In the genomic region with DNA sequence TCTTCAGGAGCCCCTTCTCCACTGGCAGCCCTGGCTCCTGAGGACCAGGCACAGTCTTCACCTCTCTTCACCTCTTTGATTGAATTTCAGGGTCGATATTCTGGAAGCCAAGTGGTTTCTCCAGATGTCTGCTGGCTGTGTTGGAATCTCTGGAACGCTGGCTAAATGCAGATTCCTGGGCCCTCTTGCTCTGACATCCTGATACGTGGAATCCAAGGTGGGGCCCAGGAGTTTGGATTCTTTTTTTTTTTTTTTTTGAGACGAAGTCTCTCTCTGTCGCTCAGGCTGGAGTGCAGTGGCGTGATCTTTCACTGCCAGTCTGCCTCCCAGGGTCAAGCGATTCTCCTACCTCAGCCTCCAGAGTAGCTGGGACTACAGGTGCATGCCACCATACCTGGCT, we compare ENCODE assay signal across 21 cellular contexts. TPM values are rescaled to one million over a fixed set of nuclear protein-coding genes. Genes with fewer than 3 reads are reported as not detected.
DNase-seq lines count a peak whose midpoint lies in the region; ATAC-seq and TF ChIP-seq lines count a peak whose summit lies in the region.
"Had no signal": no experiment of that assay in that cellular context is flagged by ENCODE, and none has a peak within 500 bp of the region (broad histone marks: within the 10 kb centered on the region; RNA-seq: fewer than 3 reads in every experiment).

No MANE protein-coding gene starts in this region.

- no peak for ATAC-seq in GM21576 (IDR thresholded peaks at IDR 0.05; ENCODE audit: unreplicated experiment)
- ATAC-seq: A549, HCT116 had no signal

- no peaks in the 10 kb centered on the region for H3K27me3 Mint-ChIP-seq in activated CD4-positive, alpha-beta T cell treated with anti-CD3 and anti-CD28 coated beads, Interleukin-2, amount 10 ng/mL, durations not matched to agents 7 days and 5 days
- H3K27me3 Mint-ChIP-seq: B cell, IgD-negative memory B cell had no signal

- CTCF ChIA-PET in activated CD4-positive, alpha-beta T cell treated with anti-CD3 and anti-CD28 coated beads, Interleukin-2, amount 10 ng/mL, durations not matched to agents 7 days and 5 days (lab: Charles Lee): interaction anchor here (0.6 to 0.7 kb wide), 2 partner anchors 54 to 403 kb away, joined by 3 to 5 read pairs; no protein-coding TSS in a partner anchor
- CTCF ChIA-PET in HEK293 (lab: Yijun Ruan, JAX): no interaction called here

- no peak overlapping the region for H3K4me3 Mint-ChIP-seq in activated CD4-positive, alpha-beta T cell treated with anti-CD3 and anti-CD28 coated beads, Interleukin-2, amount 10 ng/mL, durations not matched to agents 7 days and 5 days

- H3K4me1 Mint-ChIP-seq in activated CD4-positive, alpha-beta T cell treated with anti-CD3 and anti-CD28 coated beads, Interleukin-2, amount 10 ng/mL, durations not matched to agents 7 days and 5 days: peaks cover 32% of the 10 kb centered on the region

- no peak overlapping the region for H3K4me2 ChIP-seq in mesendoderm (ENCODE audit: low read length)
- H3K4me2 ChIP-seq: A549; BLaER1 treated with 17β-estradiol and CSF1 and Interleukin-3, amounts not matched to agents 10 nM and 100 nM; KMS-11 had no signal

- H3K23ac ChIP-seq in mesendoderm (ENCODE audit: low read length): no peak overlapping the region

- no peak for TF ChIP-seq CTCF in HEK293 (tag by site-specific recombination; IDR thresholded peaks at IDR 0.05)

- no peaks in the 10 kb centered on the region for H3K9me3 ChIP-seq in HEK293 (ENCODE audit: control insufficient read depth, insufficient read depth, low read depth, low read length)
- H3K9me3 ChIP-seq: A549, Caco-2 had no signal

- H3K27ac Mint-ChIP-seq in activated CD4-positive, alpha-beta T cell treated with anti-CD3 and anti-CD28 coated beads, Interleukin-2, amount 10 ng/mL, durations not matched to agents 7 days and 5 days: peak overlapping the region; percentile 36
- H3K27ac Mint-ChIP-seq: B cell, IgD-negative memory B cell had no signal

- no peak overlapping the region for H2BK5ac ChIP-seq in mesendoderm (ENCODE audit: low read length)

- no peaks in the 10 kb centered on the region for H3K4me1 ChIP-seq in HEK293 (ENCODE audit: control insufficient read depth, insufficient read depth, low read length)
- H3K4me1 ChIP-seq in mesendoderm (ENCODE audit: control insufficient read depth, low read depth, low read length): peaks cover 5% of the 10 kb centered on the region

- no peak overlapping the region for H2AK5ac ChIP-seq in mesendoderm (ENCODE audit: low read length)

- H3K79me1 ChIP-seq in mesendoderm (ENCODE audit: low read length): peaks cover 2% of the 10 kb centered on the region

- no peak overlapping the region for H4K5ac ChIP-seq in mesendoderm (ENCODE audit: low read length)

- H3K36me3 Mint-ChIP-seq in activated CD4-positive, alpha-beta T cell treated with anti-CD3 and anti-CD28 coated beads, Interleukin-2, amount 10 ng/mL, durations not matched to agents 7 days and 5 days (ENCODE audit: low read depth): no peaks in the 10 kb centered on the region
- H3K36me3 Mint-ChIP-seq: IgD-negative memory B cell had no signal

- H3K27ac ChIP-seq in HEK293 (ENCODE audit: extremely low read depth, low read depth, low read length): no peak overlapping the region
- H3K27ac ChIP-seq in mesendoderm (ENCODE audit: low read depth, low read length): no peak overlapping the region
- H3K27ac ChIP-seq: 22Rv1; BLaER1 treated with 17β-estradiol and CSF1 and Interleukin-3, amounts not matched to agents 10 nM and 100 nM; KMS-11 had no signal

- H3K36me3 ChIP-seq in HEK293 (ENCODE audit: control insufficient read depth in 2 of 2, insufficient read depth in 1 of 2, low read length in 2 of 2) (no peaks in the 10 kb centered on the region), mesendoderm (ENCODE audit: control insufficient read depth, insufficient read depth, low read length) (no peaks in the 10 kb centered on the region)
- H3K36me3 ChIP-seq: BLaER1 treated with 17β-estradiol and CSF1 and Interleukin-3, amounts not matched to agents 10 nM and 100 nM had no signal

- H2BK120ac ChIP-seq in mesendoderm (ENCODE audit: low read depth, low read length): no peak overlapping the region

- H3K9me3 Mint-ChIP-seq in activated CD4-positive, alpha-beta T cell treated with anti-CD3 and anti-CD28 coated beads, Interleukin-2, amount 10 ng/mL, durations not matched to agents 7 days and 5 days: no peaks in the 10 kb centered on the region
- H3K9me3 Mint-ChIP-seq: IgD-negative memory B cell had no signal

- H3K4me3 ChIP-seq in HEK293 (ENCODE audit: low read depth, low read length) (no peak overlapping the region), mesendoderm (ENCODE audit: low read length) (no peak overlapping the region)
- H3K4me3 ChIP-seq: A549; BLaER1 treated with 17β-estradiol and CSF1 and Interleukin-3, amounts not matched to agents 10 nM and 100 nM had no signal

- H4K8ac ChIP-seq in mesendoderm (ENCODE audit: low read depth, low read length): no peak overlapping the region

- no peak overlapping the region for H3K56ac ChIP-seq in mesendoderm (ENCODE audit: low read length)

- no peak overlapping the region for H3K9ac ChIP-seq in mesendoderm (ENCODE audit: low read length)
- H3K9ac ChIP-seq: BLaER1 treated with 17β-estradiol and CSF1 and Interleukin-3, amounts not matched to agents 10 nM and 100 nM; KMS-11 had no signal

- peaks cover 2% of the 10 kb centered on the region for H3K79me2 ChIP-seq in mesendoderm (ENCODE audit: control insufficient read depth, insufficient read depth, low read length)

- no peak for DNase-seq in activated CD4-positive, alpha-beta T cell treated with anti-CD3 and anti-CD28 coated beads, Interleukin-2, amount 10 ng/mL, durations not matched to agents 7 days and 5 days
- no peak for DNase-seq in activated CD4-positive, alpha-beta T cell treated with anti-CD3 and anti-CD28 coated beads, Interleukin-2, amount 50 U/mL, for 1 hour
- DNase-seq in mesendoderm: peak; percentile 44
- DNase-seq in epidermal melanocyte (ENCODE audit: insufficient read length, low spot score): no peak
- no peak for DNase-seq in NCI-H345 treated with DMSO at 0.1 percent for 48 hours (lab: John Stamatoyannopoulos, UW; ENCODE audit: unreplicated experiment)
- DNase-seq: Caco-2, DMS153, DMS79, GDM1, GOT3, H7 had no signal

- WGBS in mesendoderm (ENCODE audit: extremely low coverage, insufficient coverage, low lambda C conversion rate): no CpG with 5 or more reads among the region's 7 CpGs

- POLR2A ChIA-PET in activated CD4-positive, alpha-beta T cell treated with anti-CD3 and anti-CD28 coated beads, Interleukin-2, amount 10 ng/mL, durations not matched to agents 7 days and 5 days (lab: Charles Lee): interaction anchor here (0.7 kb wide), 1 partner anchor 16 kb away, joined by 3 read pairs; no protein-coding TSS in a partner anchor
- POLR2A ChIA-PET in HEK293 (lab: Yijun Ruan, JAX): interaction anchor here (0.6 to 1.2 kb wide), 2 partner anchors 27 to 34 kb away, joined by 3 to 4 read pairs; a partner anchor contains a TSS

- H3K27me3 ChIP-seq in mesendoderm (ENCODE audit: insufficient read depth, low read length, poor library complexity): no peaks in the 10 kb centered on the region
- H3K27me3 ChIP-seq: BLaER1 treated with 17β-estradiol and CSF1 and Interleukin-3, amounts not matched to agents 10 nM and 100 nM had no signal

- no peak overlapping the region for H3K18ac ChIP-seq in mesendoderm (ENCODE audit: low read length)

- H2BK15ac ChIP-seq in mesendoderm (replicated peaks; ENCODE audit: low read depth): no peak overlapping the region

- H3K4ac ChIP-seq in mesendoderm (ENCODE audit: low read depth, low read length): no peak overlapping the region

TF ChIP-seq in HEK293, 187 proteins besides CTCF, POLR2A, EP300 and RAD21:
- TF ChIP-seq YY1 (tag by site-specific recombination; IDR thresholded peaks at IDR 0.05): no peak
- TF ChIP-seq ZBTB20 (tag by site-specific recombination; IDR thresholded peaks at IDR 0.05): 0 out of 2 replicates have a peak, but pooled peaks have one; percentile 38

RNA-seq across cellular contexts. Expression of a gene that starts 26.8 kb away (rescaled TPM):
- 1 to 10 TPM; 1.8 to 2.3 TPM for total RNA-seq in activated CD4-positive, alpha-beta T cell treated with anti-CD3 and anti-CD28 coated beads, Interleukin-2, amount 10 ng/mL, durations not matched to agents 7 days and 5 days
- 0.93 TPM for polyA plus RNA-seq in mesendoderm (2013, experiment 1 of 2)
- polyA plus RNA-seq in mesendoderm (2013, experiment 2 of 2): 0.76 TPM
- total RNA-seq: Daoy had no signal
- polyA plus RNA-seq: IgD-negative memory B cell had no signal
